8 cellular contexts compared by ENCODE assay signal in genomic region chr11:18540207-18541009, GRCh38. TPM values are rescaled to one million over a fixed set of nuclear protein-coding genes. Genes with fewer than 3 reads are reported as not detected.
DNase-seq lines count a peak whose midpoint lies in the region; ATAC-seq and TF ChIP-seq lines count a peak whose summit lies in the region.

No MANE protein-coding gene starts in this region.

- H3K9me3 Mint-ChIP-seq in nephron progenitor cell: no peaks in the 10 kb centered on the region
- no peaks in the 10 kb centered on the region for H3K9me3 Mint-ChIP-seq in activated naive CD4-positive, alpha-beta T cell treated with anti-CD3 and anti-CD28 coated beads for 36 hours

- H3K4me3 Mint-ChIP-seq in nephron progenitor cell: no peak overlapping the region
- H3K4me3 Mint-ChIP-seq in activated naive CD4-positive, alpha-beta T cell treated with anti-CD3 and anti-CD28 coated beads for 36 hours: no peak overlapping the region

- no peak for ATAC-seq in Right ventricle myocardium inferior

- H3K27ac Mint-ChIP-seq in nephron progenitor cell: peak overlapping the region; percentile 28
- H3K27ac Mint-ChIP-seq in activated naive CD4-positive, alpha-beta T cell treated with anti-CD3 and anti-CD28 coated beads for 36 hours: no peak overlapping the region

- CTCF ChIA-PET in activated naive CD4-positive, alpha-beta T cell treated with anti-CD3 and anti-CD28 coated beads for 36 hours (lab: Charles Lee): interaction anchor here (0.7 to 3.6 kb wide), 23 partner anchors 10 to 297 kb away, joined by 3 to 32 read pairs (median 4); partner anchors contain the start of gene TSG101

- H3K9me3 ChIP-seq in left ventricle myocardium inferior (replicated peaks): no peaks in the 10 kb centered on the region

- in situ Hi-C loops in brain microvascular endothelial cell (cut with HindIII; ENCODE audit: low pct_ligation_motif_present, low sequenced_read_pairs): no loop called here

- H3K36me3 ChIP-seq in left ventricle myocardium inferior: peaks cover 57% of the 10 kb centered on the region
- H3K36me3 ChIP-seq in brain microvascular endothelial cell (replicated peaks): peaks cover 12% of the 10 kb centered on the region

- no peak for DNase-seq in left ventricle myocardium inferior
- DNase-seq in Right ventricle myocardium inferior (ENCODE audit: missing footprints): no peak
- peak; percentile 56 for DNase-seq in NCI-H1105 treated with DMSO at 0.1 percent for 48 hours (lab: John Stamatoyannopoulos, UW)
- no peak for DNase-seq in brain microvascular endothelial cell
- DNase-seq in nephron progenitor cell: no peak
- no peak for DNase-seq in HK-2 (ENCODE audit: unreplicated experiment)
- DNase-seq in activated naive CD4-positive, alpha-beta T cell treated with anti-CD3 and anti-CD28 coated beads for 36 hours: no peak
- DNase-seq in hepatic stellate cell (ENCODE audit: low spot score): no peak

- no peak overlapping the region for H3K27ac ChIP-seq in left ventricle myocardium inferior (replicated peaks)
- H3K27ac ChIP-seq in brain microvascular endothelial cell: no peak overlapping the region

- H3K27me3 ChIP-seq in left ventricle myocardium inferior (ENCODE audit: low read depth) (no peaks in the 10 kb centered on the region), brain microvascular endothelial cell (replicated peaks) (no peaks in the 10 kb centered on the region)

- no peaks in the 10 kb centered on the region for H3K4me1 Mint-ChIP-seq in nephron progenitor cell
- peaks cover 6% of the 10 kb centered on the region for H3K4me1 Mint-ChIP-seq in activated naive CD4-positive, alpha-beta T cell treated with anti-CD3 and anti-CD28 coated beads for 36 hours (ENCODE audit: low read depth)

- intact Hi-C loops in left ventricle myocardium inferior (cut with micrococcal nuclease): no loop called here
- intact Hi-C loops in Right ventricle myocardium inferior (cut with DNase I): loop anchor here (2.0 to 5.0 kb wide), 2 partner anchors 190 to 262 kb away; no protein-coding TSS in a partner anchor
- intact Hi-C loops in activated naive CD4-positive, alpha-beta T cell treated with anti-CD3 and anti-CD28 coated beads for 36 hours (cut with micrococcal nuclease): loop anchor here (1.0 to 5.0 kb wide), 8 partner anchors 92 to 425 kb away; partner anchors contain the start of gene SPTY2D1

- no peaks in the 10 kb centered on the region for H3K27me3 Mint-ChIP-seq in nephron progenitor cell (ENCODE audit: low read depth, poor library complexity)
- no peaks in the 10 kb centered on the region for H3K27me3 Mint-ChIP-seq in activated naive CD4-positive, alpha-beta T cell treated with anti-CD3 and anti-CD28 coated beads for 36 hours (ENCODE audit: low read depth)

- TF ChIP-seq CTCF in left ventricle myocardium inferior (IDR thresholded peaks at IDR 0.05; ENCODE audit: borderline replicate concordance) (peak; percentile 56), brain microvascular endothelial cell (IDR thresholded peaks at IDR 0.05; ENCODE audit: low read depth, low read length, missing control alignments) (peak; percentile 31), nephron progenitor cell (IDR thresholded peaks at IDR 0.05) (peak; percentile 23)

- H3K4me1 ChIP-seq in left ventricle myocardium inferior: no peaks in the 10 kb centered on the region

- H3K4me3 ChIP-seq in left ventricle myocardium inferior (no peak overlapping the region), brain microvascular endothelial cell (ENCODE audit: low read depth, low read length) (no peak overlapping the region)

- peaks cover 9% of the 10 kb centered on the region for H3K36me3 Mint-ChIP-seq in nephron progenitor cell (ENCODE audit: low read depth)
- H3K36me3 Mint-ChIP-seq in activated naive CD4-positive, alpha-beta T cell treated with anti-CD3 and anti-CD28 coated beads for 36 hours (ENCODE audit: low read depth): peaks cover 7% of the 10 kb centered on the region

RNA-seq across cellular contexts. Expression of gene TSG101, which starts 13.7 kb away (rescaled TPM):
- total RNA-seq in left ventricle myocardium inferior (70.9 TPM), Right ventricle myocardium inferior (62.6 TPM)
- total RNA-seq in activated naive CD4-positive, alpha-beta T cell treated with anti-CD3 and anti-CD28 coated beads for 36 hours: 10 to 100 TPM; 33.2 to 40.5 TPM

RNA-seq across cellular contexts. Expression of gene UEVLD, which starts 48.1 kb away (rescaled TPM):
- 17.7 TPM for total RNA-seq in left ventricle myocardium inferior
- total RNA-seq in Right ventricle myocardium inferior: 18.0 TPM
- 1 to 10 TPM; 8.9 to 9.2 TPM for total RNA-seq in activated naive CD4-positive, alpha-beta T cell treated with anti-CD3 and anti-CD28 coated beads for 36 hours

RNA-seq across cellular contexts. Expression of gene MISFA, which starts 59.2 kb away (rescaled TPM):
- 10.7 TPM for total RNA-seq in left ventricle myocardium inferior
- 13.0 TPM for total RNA-seq in Right ventricle myocardium inferior
- total RNA-seq in activated naive CD4-positive, alpha-beta T cell treated with anti-CD3 and anti-CD28 coated beads for 36 hours: 1 to 10 TPM in 1 of 2 experiments, under 1 TPM in 1; 0.67 to 1.0 TPM
